Comparison of ENCODE assay signal across 2 cellular contexts in genomic region chr9:120538339-120538738, GRCh38.
TF ChIP-seq lines count a peak whose summit lies in the region.

No MANE protein-coding gene starts in this region.

TF ChIP-seq in SK-N-SH, 30 proteins besides CTCF, POLR2A, EP300 and RAD21:
- peak; percentile 84 for TF ChIP-seq MXI1 (IDR thresholded peaks at IDR 0.05; ENCODE audit: low read depth, low read length)
- TF ChIP-seq CHD2 (IDR thresholded peaks at IDR 0.05; ENCODE audit: low read length, partially characterized antibody) = peak; percentile 26
- no peak for TF ChIP-seq NRF1 (IDR thresholded peaks at IDR 0.05; ENCODE audit: low read depth, low read length)
- no peak for TF ChIP-seq GATA2 (CRISPR knock-in tag; IDR thresholded peaks at IDR 0.05)
- no peak for TF ChIP-seq ELF1 (IDR thresholded peaks at IDR 0.05)
- TF ChIP-seq, protein P1, sequence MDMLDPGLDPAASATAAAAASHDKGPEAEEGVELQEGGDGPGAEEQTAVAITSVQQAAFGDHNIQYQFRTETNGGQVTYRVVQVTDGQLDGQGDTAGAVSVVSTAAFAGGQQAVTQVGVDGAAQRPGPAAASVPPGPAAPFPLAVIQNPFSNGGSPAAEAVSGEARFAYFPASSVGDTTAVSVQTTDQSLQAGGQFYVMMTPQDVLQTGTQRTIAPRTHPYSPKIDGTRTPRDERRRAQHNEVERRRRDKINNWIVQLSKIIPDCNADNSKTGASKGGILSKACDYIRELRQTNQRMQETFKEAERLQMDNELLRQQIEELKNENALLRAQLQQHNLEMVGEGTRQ (IDR thresholded peaks at IDR 0.05; ENCODE audit: borderline replicate concordance, low read depth, low read length) = peak; percentile 14; the same call in 1 of the 2 replicates
- TF ChIP-seq, protein P2, sequence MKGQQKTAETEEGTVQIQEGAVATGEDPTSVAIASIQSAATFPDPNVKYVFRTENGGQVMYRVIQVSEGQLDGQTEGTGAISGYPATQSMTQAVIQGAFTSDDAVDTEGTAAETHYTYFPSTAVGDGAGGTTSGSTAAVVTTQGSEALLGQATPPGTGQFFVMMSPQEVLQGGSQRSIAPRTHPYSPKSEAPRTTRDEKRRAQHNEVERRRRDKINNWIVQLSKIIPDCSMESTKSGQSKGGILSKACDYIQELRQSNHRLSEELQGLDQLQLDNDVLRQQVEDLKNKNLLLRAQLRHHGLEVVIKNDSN (IDR thresholded peaks at IDR 0.05; ENCODE audit: borderline replicate concordance, low read depth) = peak; percentile 69; the same call in 1 of the 2 replicates
- TF ChIP-seq FOSL2 (IDR thresholded peaks at IDR 0.05; ENCODE audit: borderline replicate concordance, low read depth) = no peak
- peak; percentile 50; the same call in 1 of the 2 replicates for TF ChIP-seq RCOR1 (IDR thresholded peaks at IDR 0.05; ENCODE audit: low read length)
- TF ChIP-seq SIN3A (IDR thresholded peaks at IDR 0.05; ENCODE audit: borderline replicate concordance, low read depth, low read length) = no peak
- TF ChIP-seq, protein P3, sequence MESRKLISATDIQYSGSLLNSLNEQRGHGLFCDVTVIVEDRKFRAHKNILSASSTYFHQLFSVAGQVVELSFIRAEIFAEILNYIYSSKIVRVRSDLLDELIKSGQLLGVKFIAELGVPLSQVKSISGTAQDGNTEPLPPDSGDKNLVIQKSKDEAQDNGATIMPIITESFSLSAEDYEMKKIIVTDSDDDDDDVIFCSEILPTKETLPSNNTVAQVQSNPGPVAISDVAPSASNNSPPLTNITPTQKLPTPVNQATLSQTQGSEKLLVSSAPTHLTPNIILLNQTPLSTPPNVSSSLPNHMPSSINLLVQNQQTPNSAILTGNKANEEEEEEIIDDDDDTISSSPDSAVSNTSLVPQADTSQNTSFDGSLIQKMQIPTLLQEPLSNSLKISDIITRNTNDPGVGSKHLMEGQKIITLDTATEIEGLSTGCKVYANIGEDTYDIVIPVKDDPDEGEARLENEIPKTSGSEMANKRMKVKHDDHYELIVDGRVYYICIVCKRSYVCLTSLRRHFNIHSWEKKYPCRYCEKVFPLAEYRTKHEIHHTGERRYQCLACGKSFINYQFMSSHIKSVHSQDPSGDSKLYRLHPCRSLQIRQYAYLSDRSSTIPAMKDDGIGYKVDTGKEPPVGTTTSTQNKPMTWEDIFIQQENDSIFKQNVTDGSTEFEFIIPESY (IDR thresholded peaks at IDR 0.05; ENCODE audit: borderline replicate concordance, low read depth) = no peak
- TF ChIP-seq NFIC (IDR thresholded peaks at IDR 0.05; ENCODE audit: borderline replicate concordance) = peak; percentile 30; the same call in 1 of the 2 replicates
- TF ChIP-seq TCF12 (IDR thresholded peaks at IDR 0.05) = peak; percentile 36; the same call in 1 of the 2 replicates
- no peak for TF ChIP-seq PBX3 (IDR thresholded peaks at IDR 0.05)
- no peak for TF ChIP-seq EZH2phosphoT487 (IDR thresholded peaks at IDR 0.05; ENCODE audit: borderline replicate concordance, low read depth)
- 0 out of 2 replicates have a peak, but pooled peaks have one; percentile 16 for TF ChIP-seq MAX (IDR thresholded peaks at IDR 0.05; ENCODE audit: low read depth)
- no peak for TF ChIP-seq JUND (IDR thresholded peaks at IDR 0.05)
TF ChIP-seq in SK-N-SH: peak in this region for 8.

TF ChIP-seq in endothelial cell of umbilical vein, 7 proteins besides CTCF, POLR2A, EP300 and RAD21 (continued from another document):
- peak; percentile 45 for TF ChIP-seq FOS (IDR thresholded peaks at IDR 0.05; ENCODE audit: borderline replicate concordance, insufficient read depth, low read length)
- peak; percentile 33 for TF ChIP-seq MYC (IDR thresholded peaks at IDR 0.05; ENCODE audit: low read depth, low read length)
- TF ChIP-seq MAX (IDR thresholded peaks at IDR 0.05; ENCODE audit: insufficient read depth, insufficient read length) = peak; percentile 44
